Comparison of ENCODE assay signal across 4 cellular contexts in the genomic region with DNA sequence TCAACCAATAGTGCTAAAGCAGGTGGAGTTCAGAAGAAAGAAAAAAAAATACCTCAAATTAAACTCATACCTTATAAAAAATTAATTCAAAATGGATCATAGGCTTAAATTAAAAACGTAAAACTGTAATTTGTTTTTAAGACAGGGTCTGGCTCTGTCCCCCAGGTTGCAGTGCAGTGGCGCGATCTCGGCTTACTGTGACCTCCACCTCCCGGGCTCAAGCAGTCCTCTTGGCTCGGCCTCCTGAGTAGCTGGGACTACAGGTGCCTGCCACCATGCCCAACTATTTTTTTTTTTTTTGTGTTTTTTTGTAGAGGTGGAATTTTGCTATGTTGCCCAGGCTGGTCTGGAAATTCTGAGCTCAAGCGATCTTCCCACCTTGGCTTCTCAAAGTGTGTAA.
"Had no signal": no experiment of that assay in that cellular context is flagged by ENCODE, and none has a peak within 500 bp of the region (broad histone marks: within the 10 kb centered on the region; RNA-seq: fewer than 3 reads in every experiment).

No MANE protein-coding gene starts in this region.

- ATAC-seq: GM23338, HCT116 had no signal

- H3K27ac Mint-ChIP-seq: GM23338, H9, HFFc6 had no signal

- H3K4me1 Mint-ChIP-seq: GM23338, H9 had no signal

- H3K9me3 Mint-ChIP-seq: GM23338, H9 had no signal

- H3K4me3 Mint-ChIP-seq: GM23338, H9, HFFc6 had no signal
